1 cellular context compared by ENCODE assay signal in genomic region chr14:48725001-48725734, GRCh38.
TF ChIP-seq lines count a peak whose summit lies in the region.

No MANE protein-coding gene starts in this region.

TF ChIP-seq in GM23338, 12 proteins besides CTCF, POLR2A, EP300 and RAD21 (continued from another document):
- TF ChIP-seq, protein P1, sequence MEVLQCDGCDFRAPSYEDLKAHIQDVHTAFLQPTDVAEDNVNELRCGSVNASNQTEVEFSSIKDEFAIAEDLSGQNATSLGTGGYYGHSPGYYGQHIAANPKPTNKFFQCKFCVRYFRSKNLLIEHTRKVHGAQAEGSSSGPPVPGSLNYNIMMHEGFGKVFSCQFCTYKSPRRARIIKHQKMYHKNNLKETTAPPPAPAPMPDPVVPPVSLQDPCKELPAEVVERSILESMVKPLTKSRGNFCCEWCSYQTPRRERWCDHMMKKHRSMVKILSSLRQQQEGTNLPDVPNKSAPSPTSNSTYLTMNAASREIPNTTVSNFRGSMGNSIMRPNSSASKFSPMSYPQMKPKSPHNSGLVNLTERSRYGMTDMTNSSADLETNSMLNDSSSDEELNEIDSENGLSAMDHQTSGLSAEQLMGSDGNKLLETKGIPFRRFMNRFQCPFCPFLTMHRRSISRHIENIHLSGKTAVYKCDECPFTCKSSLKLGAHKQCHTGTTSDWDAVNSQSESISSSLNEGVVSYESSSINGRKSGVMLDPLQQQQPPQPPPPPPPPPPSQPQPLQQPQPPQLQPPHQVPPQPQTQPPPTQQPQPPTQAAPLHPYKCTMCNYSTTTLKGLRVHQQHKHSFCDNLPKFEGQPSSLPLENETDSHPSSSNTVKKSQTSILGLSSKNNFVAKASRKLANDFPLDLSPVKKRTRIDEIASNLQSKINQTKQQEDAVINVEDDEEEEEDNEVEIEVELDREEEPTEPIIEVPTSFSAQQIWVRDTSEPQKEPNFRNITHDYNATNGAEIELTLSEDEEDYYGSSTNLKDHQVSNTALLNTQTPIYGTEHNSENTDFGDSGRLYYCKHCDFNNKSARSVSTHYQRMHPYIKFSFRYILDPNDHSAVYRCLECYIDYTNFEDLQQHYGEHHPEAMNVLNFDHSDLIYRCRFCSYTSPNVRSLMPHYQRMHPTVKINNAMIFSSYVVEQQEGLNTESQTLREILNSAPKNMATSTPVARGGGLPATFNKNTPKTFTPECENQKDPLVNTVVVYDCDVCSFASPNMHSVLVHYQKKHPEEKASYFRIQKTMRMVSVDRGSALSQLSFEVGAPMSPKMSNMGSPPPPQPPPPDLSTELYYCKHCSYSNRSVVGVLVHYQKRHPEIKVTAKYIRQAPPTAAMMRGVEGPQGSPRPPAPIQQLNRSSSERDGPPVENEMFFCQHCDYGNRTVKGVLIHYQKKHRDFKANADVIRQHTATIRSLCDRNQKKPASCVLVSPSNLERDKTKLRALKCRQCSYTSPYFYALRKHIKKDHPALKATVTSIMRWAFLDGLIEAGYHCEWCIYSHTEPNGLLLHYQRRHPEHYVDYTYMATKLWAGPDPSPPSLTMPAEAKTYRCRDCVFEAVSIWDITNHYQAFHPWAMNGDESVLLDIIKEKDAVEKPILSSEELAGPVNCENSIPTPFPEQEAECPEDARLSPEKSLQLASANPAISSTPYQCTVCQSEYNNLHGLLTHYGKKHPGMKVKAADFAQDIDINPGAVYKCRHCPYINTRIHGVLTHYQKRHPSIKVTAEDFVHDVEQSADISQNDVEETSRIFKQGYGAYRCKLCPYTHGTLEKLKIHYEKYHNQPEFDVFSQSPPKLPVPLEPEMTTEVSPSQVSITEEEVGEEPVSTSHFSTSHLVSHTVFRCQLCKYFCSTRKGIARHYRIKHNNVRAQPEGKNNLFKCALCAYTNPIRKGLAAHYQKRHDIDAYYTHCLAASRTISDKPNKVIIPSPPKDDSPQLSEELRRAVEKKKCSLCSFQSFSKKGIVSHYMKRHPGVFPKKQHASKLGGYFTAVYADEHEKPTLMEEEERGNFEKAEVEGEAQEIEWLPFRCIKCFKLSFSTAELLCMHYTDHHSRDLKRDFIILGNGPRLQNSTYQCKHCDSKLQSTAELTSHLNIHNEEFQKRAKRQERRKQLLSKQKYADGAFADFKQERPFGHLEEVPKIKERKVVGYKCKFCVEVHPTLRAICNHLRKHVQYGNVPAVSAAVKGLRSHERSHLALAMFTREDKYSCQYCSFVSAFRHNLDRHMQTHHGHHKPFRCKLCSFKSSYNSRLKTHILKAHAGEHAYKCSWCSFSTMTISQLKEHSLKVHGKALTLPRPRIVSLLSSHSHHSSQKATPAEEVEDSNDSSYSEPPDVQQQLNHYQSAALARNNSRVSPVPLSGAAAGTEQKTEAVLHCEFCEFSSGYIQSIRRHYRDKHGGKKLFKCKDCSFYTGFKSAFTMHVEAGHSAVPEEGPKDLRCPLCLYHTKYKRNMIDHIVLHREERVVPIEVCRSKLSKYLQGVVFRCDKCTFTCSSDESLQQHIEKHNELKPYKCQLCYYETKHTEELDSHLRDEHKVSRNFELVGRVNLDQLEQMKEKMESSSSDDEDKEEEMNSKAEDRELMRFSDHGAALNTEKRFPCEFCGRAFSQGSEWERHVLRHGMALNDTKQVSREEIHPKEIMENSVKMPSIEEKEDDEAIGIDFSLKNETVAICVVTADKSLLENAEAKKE (CRISPR knock-in tag; IDR thresholded peaks at IDR 0.05), result no peak
- TF ChIP-seq EZH2 (IDR thresholded peaks at IDR 0.05; ENCODE audit: low read depth, unreplicated experiment) (no peak), STAT1 (IDR thresholded peaks at IDR 0.05; ENCODE audit: unreplicated experiment) (no peak), NANOG (IDR thresholded peaks at IDR 0.05; ENCODE audit: borderline replicate concordance) (no peak), REST (IDR thresholded peaks at IDR 0.05; ENCODE audit: unreplicated experiment) (no peak), ZNF114 (CRISPR knock-in tag; IDR thresholded peaks at IDR 0.05) (no peak)
- TF ChIP-seq, protein P2, sequence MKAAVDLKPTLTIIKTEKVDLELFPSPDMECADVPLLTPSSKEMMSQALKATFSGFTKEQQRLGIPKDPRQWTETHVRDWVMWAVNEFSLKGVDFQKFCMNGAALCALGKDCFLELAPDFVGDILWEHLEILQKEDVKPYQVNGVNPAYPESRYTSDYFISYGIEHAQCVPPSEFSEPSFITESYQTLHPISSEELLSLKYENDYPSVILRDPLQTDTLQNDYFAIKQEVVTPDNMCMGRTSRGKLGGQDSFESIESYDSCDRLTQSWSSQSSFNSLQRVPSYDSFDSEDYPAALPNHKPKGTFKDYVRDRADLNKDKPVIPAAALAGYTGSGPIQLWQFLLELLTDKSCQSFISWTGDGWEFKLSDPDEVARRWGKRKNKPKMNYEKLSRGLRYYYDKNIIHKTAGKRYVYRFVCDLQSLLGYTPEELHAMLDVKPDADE (IDR thresholded peaks at IDR 0.05), result no peak
TF ChIP-seq in GM23338: peak in this region for 0.
